Comparison of ENCODE assay signal across 8 cellular contexts in genomic region chr14:62768753-62769152, GRCh38.
"Had no signal": no experiment of that assay in that cellular context is flagged by ENCODE, and none has a peak within 500 bp of the region (broad histone marks: within the 10 kb centered on the region; RNA-seq: fewer than 3 reads in every experiment).

No MANE protein-coding gene starts in this region.

- DNase-seq: H9, HCEC 1CT, KBM-7 had no signal

- H3K27me3 Mint-ChIP-seq: IgD-negative memory B cell had no signal

- H3K36me3 Mint-ChIP-seq: IgD-negative memory B cell had no signal

- H3K4me2 ChIP-seq: GM23338 had no signal

- H3K4me1 Mint-ChIP-seq: IgD-negative memory B cell had no signal

- FAIRE-seq: H1, H54, HepG2 had no signal

- H3K4me3 ChIP-seq: GM23338 had no signal

- H2AFZ ChIP-seq: GM23338 had no signal

- H3K9me3 Mint-ChIP-seq: GM23338, H9 had no signal

- ATAC-seq: GM23338, HepG2 had no signal

- H3K4me3 Mint-ChIP-seq: GM23338, H9, IgD-negative memory B cell had no signal
